1 cellular context compared by ENCODE assay signal in the genomic region with DNA sequence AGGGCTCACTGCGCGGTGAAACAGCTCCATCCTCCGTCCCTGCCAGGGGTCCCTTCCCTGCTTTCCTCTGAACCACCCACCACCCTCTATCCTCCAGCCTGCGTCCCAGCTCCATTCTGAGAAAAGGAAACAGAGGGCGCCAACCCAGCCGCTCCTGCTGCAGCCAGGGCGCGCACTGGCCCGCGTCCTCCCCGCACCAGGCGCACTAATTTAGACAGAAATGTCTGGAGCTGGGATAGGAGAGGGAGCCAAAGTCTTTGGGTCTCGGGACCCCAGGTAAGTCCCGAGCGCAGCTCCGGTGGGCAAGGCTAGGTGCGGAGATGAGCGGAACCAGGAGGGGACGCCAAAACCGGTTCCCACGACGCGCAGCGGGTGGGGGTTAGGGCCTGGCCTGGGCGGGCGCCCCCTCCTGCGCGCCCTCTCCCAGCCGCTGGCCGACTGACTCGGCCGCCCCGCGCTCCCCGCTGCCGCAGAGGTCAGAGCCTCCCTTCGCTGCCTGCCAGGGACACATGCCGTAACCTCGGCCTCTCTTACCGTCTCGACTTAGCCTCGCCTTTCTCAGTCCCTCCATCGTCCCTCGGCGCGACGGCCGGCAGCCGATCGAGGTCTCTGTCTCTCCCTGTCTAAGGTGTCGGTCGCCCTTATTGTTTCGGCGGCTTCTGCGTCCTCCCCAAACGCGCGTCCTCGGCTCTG.
TF ChIP-seq lines count a peak whose summit lies in the region.

No MANE protein-coding gene starts in this region.

TF ChIP-seq in HepG2, 621 proteins besides CTCF, POLR2A, EP300 and RAD21 (continued from another document):
- TF ChIP-seq ZZZ3 (CRISPR knock-in tag; IDR thresholded peaks at IDR 0.05; ENCODE audit: borderline replicate concordance), result no peak
- TF ChIP-seq HIC2 (CRISPR knock-in tag; IDR thresholded peaks at IDR 0.05; ENCODE audit: low read depth), result no peak
- TF ChIP-seq KMT2A (CRISPR knock-in tag; IDR thresholded peaks at IDR 0.05), result peak; percentile 46
- TF ChIP-seq SMARCE1 (IDR thresholded peaks at IDR 0.05; ENCODE audit: borderline replicate concordance), result no peak
- TF ChIP-seq DZIP1 (CRISPR knock-in tag; IDR thresholded peaks at IDR 0.05), result no peak
- no peak for TF ChIP-seq NFKBIZ (CRISPR knock-in tag; IDR thresholded peaks at IDR 0.05)
- no peak for TF ChIP-seq PHB2 (IDR thresholded peaks at IDR 0.05; ENCODE audit: partially characterized antibody)
- no peak for TF ChIP-seq IRX3 (CRISPR knock-in tag; IDR thresholded peaks at IDR 0.05; ENCODE audit: borderline replicate concordance, low read depth)
- no peak for TF ChIP-seq ZBTB49 (CRISPR knock-in tag; IDR thresholded peaks at IDR 0.05; ENCODE audit: borderline replicate concordance)
- no peak for TF ChIP-seq ARID2 (CRISPR knock-in tag; IDR thresholded peaks at IDR 0.05; ENCODE audit: borderline replicate concordance)
- no peak for TF ChIP-seq DMTF1 (CRISPR knock-in tag; IDR thresholded peaks at IDR 0.05)
- TF ChIP-seq TRIM24 (CRISPR knock-in tag; IDR thresholded peaks at IDR 0.05), result no peak
- no peak; the same call in 1 of the 2 replicates for TF ChIP-seq ZNF263 (CRISPR knock-in tag; IDR thresholded peaks at IDR 0.05)
- no peak for TF ChIP-seq ZFP37 (CRISPR knock-in tag; IDR thresholded peaks at IDR 0.05; ENCODE audit: borderline replicate concordance)
- TF ChIP-seq, protein P1, sequence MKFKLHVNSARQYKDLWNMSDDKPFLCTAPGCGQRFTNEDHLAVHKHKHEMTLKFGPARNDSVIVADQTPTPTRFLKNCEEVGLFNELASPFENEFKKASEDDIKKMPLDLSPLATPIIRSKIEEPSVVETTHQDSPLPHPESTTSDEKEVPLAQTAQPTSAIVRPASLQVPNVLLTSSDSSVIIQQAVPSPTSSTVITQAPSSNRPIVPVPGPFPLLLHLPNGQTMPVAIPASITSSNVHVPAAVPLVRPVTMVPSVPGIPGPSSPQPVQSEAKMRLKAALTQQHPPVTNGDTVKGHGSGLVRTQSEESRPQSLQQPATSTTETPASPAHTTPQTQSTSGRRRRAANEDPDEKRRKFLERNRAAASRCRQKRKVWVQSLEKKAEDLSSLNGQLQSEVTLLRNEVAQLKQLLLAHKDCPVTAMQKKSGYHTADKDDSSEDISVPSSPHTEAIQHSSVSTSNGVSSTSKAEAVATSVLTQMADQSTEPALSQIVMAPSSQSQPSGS (CRISPR knock-in tag; IDR thresholded peaks at IDR 0.05), result peak; percentile 7; the same call in 1 of the 2 replicates
- TF ChIP-seq TBL1XR1 (IDR thresholded peaks at IDR 0.05; ENCODE audit: borderline replicate concordance, low read length, partially characterized antibody), result no peak
- TF ChIP-seq MXD3 (CRISPR knock-in tag; IDR thresholded peaks at IDR 0.05), result no peak
- TF ChIP-seq PAF1 (CRISPR knock-in tag; IDR thresholded peaks at IDR 0.05), result no peak
- no peak for TF ChIP-seq ZNF3 (CRISPR knock-in tag; IDR thresholded peaks at IDR 0.05)
- peak; percentile 75; the same call in 1 of the 2 replicates for TF ChIP-seq ZNF441 (CRISPR knock-in tag; IDR thresholded peaks at IDR 0.05; ENCODE audit: borderline replicate concordance)
- no peak for TF ChIP-seq ZNF781 (CRISPR knock-in tag; IDR thresholded peaks at IDR 0.05; ENCODE audit: borderline replicate concordance, not compliant biosample characterization)
- TF ChIP-seq DMAP1 (CRISPR knock-in tag; IDR thresholded peaks at IDR 0.05), result no peak
- TF ChIP-seq, protein P2, sequence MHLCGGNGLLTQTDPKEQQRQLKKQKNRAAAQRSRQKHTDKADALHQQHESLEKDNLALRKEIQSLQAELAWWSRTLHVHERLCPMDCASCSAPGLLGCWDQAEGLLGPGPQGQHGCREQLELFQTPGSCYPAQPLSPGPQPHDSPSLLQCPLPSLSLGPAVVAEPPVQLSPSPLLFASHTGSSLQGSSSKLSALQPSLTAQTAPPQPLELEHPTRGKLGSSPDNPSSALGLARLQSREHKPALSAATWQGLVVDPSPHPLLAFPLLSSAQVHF (CRISPR knock-in tag; IDR thresholded peaks at IDR 0.05), result no peak
- no peak for TF ChIP-seq PPARG (CRISPR knock-in tag; conservative IDR thresholded peaks at IDR 0.05)
- TF ChIP-seq, protein P3, sequence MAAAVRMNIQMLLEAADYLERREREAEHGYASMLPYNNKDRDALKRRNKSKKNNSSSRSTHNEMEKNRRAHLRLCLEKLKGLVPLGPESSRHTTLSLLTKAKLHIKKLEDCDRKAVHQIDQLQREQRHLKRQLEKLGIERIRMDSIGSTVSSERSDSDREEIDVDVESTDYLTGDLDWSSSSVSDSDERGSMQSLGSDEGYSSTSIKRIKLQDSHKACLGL (CRISPR knock-in tag; IDR thresholded peaks at IDR 0.05), result no peak; the same call in 1 of the 2 replicates
- TF ChIP-seq NFYC (CRISPR knock-in tag; IDR thresholded peaks at IDR 0.05), result no peak
- peak; percentile 69; the same call in 1 of the 2 replicates for TF ChIP-seq ZNF691 (CRISPR knock-in tag; IDR thresholded peaks at IDR 0.05; ENCODE audit: borderline replicate concordance, low read depth)
- no peak for TF ChIP-seq ZNF614 (CRISPR knock-in tag; IDR thresholded peaks at IDR 0.05; ENCODE audit: borderline replicate concordance)
- peak; percentile 51 for TF ChIP-seq HDAC1 (CRISPR knock-in tag; IDR thresholded peaks at IDR 0.05)
- TF ChIP-seq KDM4B (CRISPR knock-in tag; IDR thresholded peaks at IDR 0.05), result no peak
- TF ChIP-seq, protein P4, sequence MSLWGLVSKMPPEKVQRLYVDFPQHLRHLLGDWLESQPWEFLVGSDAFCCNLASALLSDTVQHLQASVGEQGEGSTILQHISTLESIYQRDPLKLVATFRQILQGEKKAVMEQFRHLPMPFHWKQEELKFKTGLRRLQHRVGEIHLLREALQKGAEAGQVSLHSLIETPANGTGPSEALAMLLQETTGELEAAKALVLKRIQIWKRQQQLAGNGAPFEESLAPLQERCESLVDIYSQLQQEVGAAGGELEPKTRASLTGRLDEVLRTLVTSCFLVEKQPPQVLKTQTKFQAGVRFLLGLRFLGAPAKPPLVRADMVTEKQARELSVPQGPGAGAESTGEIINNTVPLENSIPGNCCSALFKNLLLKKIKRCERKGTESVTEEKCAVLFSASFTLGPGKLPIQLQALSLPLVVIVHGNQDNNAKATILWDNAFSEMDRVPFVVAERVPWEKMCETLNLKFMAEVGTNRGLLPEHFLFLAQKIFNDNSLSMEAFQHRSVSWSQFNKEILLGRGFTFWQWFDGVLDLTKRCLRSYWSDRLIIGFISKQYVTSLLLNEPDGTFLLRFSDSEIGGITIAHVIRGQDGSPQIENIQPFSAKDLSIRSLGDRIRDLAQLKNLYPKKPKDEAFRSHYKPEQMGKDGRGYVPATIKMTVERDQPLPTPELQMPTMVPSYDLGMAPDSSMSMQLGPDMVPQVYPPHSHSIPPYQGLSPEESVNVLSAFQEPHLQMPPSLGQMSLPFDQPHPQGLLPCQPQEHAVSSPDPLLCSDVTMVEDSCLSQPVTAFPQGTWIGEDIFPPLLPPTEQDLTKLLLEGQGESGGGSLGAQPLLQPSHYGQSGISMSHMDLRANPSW (CRISPR knock-in tag; IDR thresholded peaks at IDR 0.05; ENCODE audit: borderline replicate concordance), result no peak
- TF ChIP-seq, protein P5, sequence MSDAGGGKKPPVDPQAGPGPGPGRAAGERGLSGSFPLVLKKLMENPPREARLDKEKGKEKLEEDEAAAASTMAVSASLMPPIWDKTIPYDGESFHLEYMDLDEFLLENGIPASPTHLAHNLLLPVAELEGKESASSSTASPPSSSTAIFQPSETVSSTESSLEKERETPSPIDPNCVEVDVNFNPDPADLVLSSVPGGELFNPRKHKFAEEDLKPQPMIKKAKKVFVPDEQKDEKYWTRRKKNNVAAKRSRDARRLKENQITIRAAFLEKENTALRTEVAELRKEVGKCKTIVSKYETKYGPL (CRISPR knock-in tag; IDR thresholded peaks at IDR 0.05), result no peak
- no peak for TF ChIP-seq PRMT3 (CRISPR knock-in tag; IDR thresholded peaks at IDR 0.05; ENCODE audit: borderline replicate concordance, low read depth)
- TF ChIP-seq, protein P6, sequence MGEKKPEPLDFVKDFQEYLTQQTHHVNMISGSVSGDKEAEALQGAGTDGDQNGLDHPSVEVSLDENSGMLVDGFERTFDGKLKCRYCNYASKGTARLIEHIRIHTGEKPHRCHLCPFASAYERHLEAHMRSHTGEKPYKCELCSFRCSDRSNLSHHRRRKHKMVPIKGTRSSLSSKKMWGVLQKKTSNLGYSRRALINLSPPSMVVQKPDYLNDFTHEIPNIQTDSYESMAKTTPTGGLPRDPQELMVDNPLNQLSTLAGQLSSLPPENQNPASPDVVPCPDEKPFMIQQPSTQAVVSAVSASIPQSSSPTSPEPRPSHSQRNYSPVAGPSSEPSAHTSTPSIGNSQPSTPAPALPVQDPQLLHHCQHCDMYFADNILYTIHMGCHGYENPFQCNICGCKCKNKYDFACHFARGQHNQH (CRISPR knock-in tag; IDR thresholded peaks at IDR 0.05), result peak; percentile 34; the same call in 1 of the 2 replicates
